In genomic region chr10:89940076-89940475, GRCh38 we compare ENCODE assay signal across 27 cellular contexts.
"Had no signal": no experiment of that assay in that cellular context is flagged by ENCODE, and none has a peak within 500 bp of the region (broad histone marks: within the 10 kb centered on the region; RNA-seq: fewer than 3 reads in every experiment).

No MANE protein-coding gene starts in this region.

- H3K4me3 Mint-ChIP-seq: mesothelial cell of epicardium; naive B cell; natural killer cell; nephron progenitor cell; neural progenitor cell; stimulated activated naive B cell treated with anti-CD40 and anti-IgM and Interleukin-4, amounts not matched to agents 10 μg/mL and 1 μg/mL and 100 μg/mL, for 72 hours had no signal

- FAIRE-seq: kidney had no signal

- H3K4me1 ChIP-seq: left lung, lower lobe of right lung, neural progenitor cell, right atrium auricular region, right lobe of liver, stomach, testis, thyroid gland, transverse colon, upper lobe of left lung had no signal

- H3K27ac Mint-ChIP-seq: mesothelial cell of epicardium; natural killer cell; nephron progenitor cell; neural progenitor cell; progenitor cell of endocrine pancreas; stimulated activated naive B cell treated with anti-CD40 and anti-IgM and Interleukin-4, amounts not matched to agents 10 μg/mL and 1 μg/mL and 100 μg/mL, for 72 hours had no signal

- H3K9me3 ChIP-seq: lower lobe of right lung, neutrophil, ovary, right lobe of liver, testis, thyroid gland, transverse colon, upper lobe of left lung had no signal

- H3K4me3 ChIP-seq: hepatocyte, left lung, lower lobe of right lung, neural progenitor cell, ovary, right atrium auricular region, right lobe of liver, smooth muscle cell, stomach, testis, thyroid gland, transverse colon, upper lobe of left lung had no signal

- H3K27ac ChIP-seq: hepatocyte, left lung, lower lobe of right lung, neural progenitor cell, neutrophil, ovary, right atrium auricular region, right lobe of liver, stomach, testis, thyroid gland, transverse colon, upper lobe of left lung had no signal

- H3K4me1 Mint-ChIP-seq: nephron progenitor cell, neural progenitor cell had no signal

- H3K27me3 Mint-ChIP-seq: progenitor cell of endocrine pancreas had no signal

- H3K36me3 Mint-ChIP-seq: mesothelial cell of epicardium, natural killer cell, neural progenitor cell had no signal

- DNase-seq: kidney; left colon; left lung; lower lobe of right lung; mesendoderm; naive B cell; natural killer cell; nephron progenitor cell; occipital lobe; ovary; right lobe of liver; stimulated activated CD4-positive, alpha-beta T cell treated with anti-CD3 and anti-CD28 coated beads, Interleukin-1b, Interleukin-23, amount 100 ng/mL, for 48 hours; stimulated activated CD4-positive, alpha-beta T cell treated with anti-CD3 and anti-CD28 coated beads, Interleukin-2, amount 100 ng/mL, for 48 hours; stimulated activated naive B cell treated with anti-CD40 and anti-IgM and Interleukin-4, amounts not matched to agents 10 μg/mL and 1 μg/mL and 100 μg/mL, for 72 hours; stimulated activated naive CD8-positive, alpha-beta T cell treated with anti-CD3 and anti-CD28 coated beads, Interleukin-15, Interleukin-2, amounts not matched to agents 100 U/mL and 50 U/mL, for 24 hours; stomach; testis; thyroid gland; transverse colon; upper lobe of left lung had no signal

- H2AFZ ChIP-seq: hepatocyte, neural progenitor cell had no signal

- H3K79me2 ChIP-seq: hepatocyte had no signal

- H3K4me2 ChIP-seq: hepatocyte, neural progenitor cell, smooth muscle cell had no signal

- H3K36me3 ChIP-seq: left lung, lower lobe of right lung, neural progenitor cell, neutrophil, ovary, right atrium auricular region, right lobe of liver, stomach, thyroid gland, transverse colon, upper lobe of left lung had no signal

- H3K27me3 ChIP-seq: hepatocyte, left lung, neural progenitor cell, neutrophil, ovary, right atrium auricular region, right lobe of liver, stomach, testis, thyroid gland, transverse colon, upper lobe of left lung had no signal
